ENCODE assay signal across 9 cellular contexts in the genomic region with DNA sequence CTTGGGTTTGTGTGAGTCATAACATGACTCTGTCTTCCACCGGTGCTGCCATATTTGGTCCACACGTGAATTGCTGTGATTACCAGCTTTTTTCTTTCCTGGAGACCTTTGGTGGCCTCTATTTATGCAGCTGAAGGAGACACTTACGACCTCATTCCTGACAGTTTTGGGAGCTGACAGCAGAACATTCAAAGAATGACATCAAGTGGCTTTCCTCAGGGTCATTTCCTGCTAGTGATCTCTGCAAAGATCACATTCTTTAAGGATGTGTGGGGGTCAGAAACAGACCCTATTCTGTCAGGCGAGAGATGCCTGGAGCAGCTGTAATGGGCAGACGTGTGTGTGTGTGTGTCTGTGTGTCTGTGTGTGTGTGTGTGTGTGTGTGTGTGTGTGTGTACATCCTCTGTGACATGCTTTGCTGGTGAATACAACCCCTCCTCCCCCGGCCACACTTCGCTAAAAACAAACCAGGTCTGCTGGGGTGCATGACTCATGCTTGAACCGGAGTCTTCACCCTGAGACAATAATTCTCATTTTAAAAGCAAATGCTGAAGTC.
DNase-seq lines count a peak whose midpoint lies in the region; ATAC-seq and TF ChIP-seq lines count a peak whose summit lies in the region.
"Had no signal": no experiment of that assay in that cellular context is flagged by ENCODE, and none has a peak within 500 bp of the region (broad histone marks: within the 10 kb centered on the region; RNA-seq: fewer than 3 reads in every experiment).

No MANE protein-coding gene starts in this region.

- no peaks in the 10 kb centered on the region for H3K36me3 ChIP-seq in smooth muscle cell (ENCODE audit: low read depth)

- intact Hi-C loops in activated B cell treated with CpG ODN at 0.5 μM for 24 hours (cut with micrococcal nuclease): no loop called here

- peak overlapping the region; percentile 61 for H3K27ac ChIP-seq in smooth muscle cell (ENCODE audit: low read depth)
- H3K27ac ChIP-seq: C4-2B had no signal

- H3K9me3 Mint-ChIP-seq in activated CD8-positive, alpha-beta memory T cell treated with anti-CD3 and anti-CD28 coated beads, Interleukin-2, amount 10 ng/mL, durations not matched to agents 7 days and 5 days (ENCODE audit: low read depth): no peaks in the 10 kb centered on the region
- peaks cover 1% of the 10 kb centered on the region for H3K9me3 Mint-ChIP-seq in activated B cell treated with CpG ODN at 0.5 μM for 24 hours

- no peak overlapping the region for H3K4me3 Mint-ChIP-seq in activated CD8-positive, alpha-beta memory T cell treated with anti-CD3 and anti-CD28 coated beads, Interleukin-2, amount 10 ng/mL, durations not matched to agents 7 days and 5 days
- H3K4me3 Mint-ChIP-seq in activated B cell treated with CpG ODN at 0.5 μM for 24 hours: no peak overlapping the region

- no peak overlapping the region for H3K4me3 ChIP-seq in epithelial cell of proximal tubule (ENCODE audit: low read depth, low read length)
- H3K4me3 ChIP-seq in smooth muscle cell: no peak overlapping the region

- peak overlapping the region; percentile 32 for H3K4me2 ChIP-seq in smooth muscle cell

- no peak overlapping the region for H3K9ac ChIP-seq in smooth muscle cell (ENCODE audit: low read depth)

- peak; percentile 72 for DNase-seq in activated CD8-positive, alpha-beta memory T cell treated with anti-CD3 and anti-CD28 coated beads, Interleukin-2, amount 10 ng/mL, durations not matched to agents 7 days and 5 days
- DNase-seq in activated CD8-positive, alpha-beta memory T cell treated with anti-CD3 and anti-CD28 coated beads for 24 hours: no peak
- no peak for DNase-seq in activated B cell treated with CpG ODN at 0.5 μM for 24 hours
- peak; percentile 61 for DNase-seq in epithelial cell of proximal tubule (ENCODE audit: low read depth)
- DNase-seq in smooth muscle cell (lab: John Stamatoyannopoulos, UW; ENCODE audit: unreplicated experiment): peak; percentile 7
- DNase-seq in NCI-H1417 treated with DMSO at 0.1 percent for 48 hours (lab: John Stamatoyannopoulos, UW): no peak

- H3K27ac Mint-ChIP-seq in activated CD8-positive, alpha-beta memory T cell treated with anti-CD3 and anti-CD28 coated beads, Interleukin-2, amount 10 ng/mL, durations not matched to agents 7 days and 5 days: no peak overlapping the region
- H3K27ac Mint-ChIP-seq in activated B cell treated with CpG ODN at 0.5 μM for 24 hours: no peak overlapping the region

- no peaks in the 10 kb centered on the region for H3K27me3 ChIP-seq in smooth muscle cell (ENCODE audit: low read depth)

- no peaks in the 10 kb centered on the region for H3K9me3 ChIP-seq in smooth muscle cell (replicated peaks; ENCODE audit: low read depth)

- POLR2A ChIA-PET in activated B cell treated with CpG ODN at 0.5 μM for 24 hours (lab: Charles Lee): interaction anchor here (0.6 kb wide), 1 partner anchor 464 kb away, joined by 3 read pairs; no protein-coding TSS in a partner anchor

- TF ChIP-seq CTCF in activated B cell treated with CpG ODN at 0.5 μM for 24 hours (IDR thresholded peaks at IDR 0.05): no peak
- no peak for TF ChIP-seq CTCF in epithelial cell of proximal tubule (conservative IDR thresholded peaks at IDR 0.05; ENCODE audit: low read depth, low read length)
- no peak for TF ChIP-seq CTCF in smooth muscle cell (IDR thresholded peaks at IDR 0.05; ENCODE audit: borderline replicate concordance, insufficient read depth, poor library complexity, severe bottlenecking)

- H3K4me1 Mint-ChIP-seq in activated CD8-positive, alpha-beta memory T cell treated with anti-CD3 and anti-CD28 coated beads, Interleukin-2, amount 10 ng/mL, durations not matched to agents 7 days and 5 days: peaks cover 15% of the 10 kb centered on the region
- no peaks in the 10 kb centered on the region for H3K4me1 Mint-ChIP-seq in activated B cell treated with CpG ODN at 0.5 μM for 24 hours

- CTCF ChIA-PET in activated CD8-positive, alpha-beta memory T cell treated with anti-CD3 and anti-CD28 coated beads, Interleukin-2, amount 10 ng/mL, durations not matched to agents 7 days and 5 days (lab: Charles Lee): interaction anchor here (1.0 to 2.6 kb wide), 4 partner anchors 13 to 953 kb away, joined by 3 to 8 read pairs (median 4); no protein-coding TSS in a partner anchor
- CTCF ChIA-PET in activated B cell treated with CpG ODN at 0.5 μM for 24 hours (lab: Charles Lee): interaction anchor here (1.0 to 4.9 kb wide), 3 partner anchors 370 to 1239 kb away, joined by 3 to 79 read pairs (median 3); no protein-coding TSS in a partner anchor

- no peak overlapping the region for H2AFZ ChIP-seq in smooth muscle cell (ENCODE audit: low read depth)

- H4K20me1 ChIP-seq in smooth muscle cell (ENCODE audit: low read depth): no peaks in the 10 kb centered on the region

- 4% methylated on average over 8 of the region's 8 CpGs for WGBS in smooth muscle cell (ENCODE audit: low lambda C conversion rate)

- peak; percentile 68 for ATAC-seq in activated CD8-positive, alpha-beta memory T cell treated with anti-CD3 and anti-CD28 coated beads, Interleukin-2, amount 10 ng/mL, durations not matched to agents 7 days and 5 days
- ATAC-seq in activated B cell treated with CpG ODN at 0.5 μM for 24 hours (ENCODE audit: low read depth) (peak; percentile 31), GM21723 (IDR thresholded peaks at IDR 0.05; ENCODE audit: unreplicated experiment) (no peak), HG03439 (IDR thresholded peaks at IDR 0.05; ENCODE audit: unreplicated experiment) (no peak)

- H3K36me3 Mint-ChIP-seq in activated CD8-positive, alpha-beta memory T cell treated with anti-CD3 and anti-CD28 coated beads, Interleukin-2, amount 10 ng/mL, durations not matched to agents 7 days and 5 days: no peaks in the 10 kb centered on the region
- no peaks in the 10 kb centered on the region for H3K36me3 Mint-ChIP-seq in activated B cell treated with CpG ODN at 0.5 μM for 24 hours (ENCODE audit: low read depth)

- H3F3A ChIP-seq in smooth muscle cell (ENCODE audit: low read depth): peaks cover 7% of the 10 kb centered on the region

- H3K4me1 ChIP-seq in smooth muscle cell (ENCODE audit: low read depth): peaks cover 26% of the 10 kb centered on the region

- H3K27me3 Mint-ChIP-seq in activated CD8-positive, alpha-beta memory T cell treated with anti-CD3 and anti-CD28 coated beads, Interleukin-2, amount 10 ng/mL, durations not matched to agents 7 days and 5 days: peaks cover 33% of the 10 kb centered on the region
- H3K27me3 Mint-ChIP-seq in activated B cell treated with CpG ODN at 0.5 μM for 24 hours: peaks cover 9% of the 10 kb centered on the region

- no peaks in the 10 kb centered on the region for H3K79me2 ChIP-seq in smooth muscle cell (ENCODE audit: low read depth)

Comparison
In these comparisons a context has a peak if more than half of its experiments do, and no peak if none do; other contexts are left out.
1. DNase-seq: peak in activated CD8-positive, alpha-beta memory T cell treated with anti-CD3 and anti-CD28 coated beads, Interleukin-2, amount 10 ng/mL, durations not matched to agents 7 days and 5 days (single experiment), epithelial cell of proximal tubule (single experiment) and smooth muscle cell (single experiment); none in activated CD8-positive, alpha-beta memory T cell treated with anti-CD3 and anti-CD28 coated beads for 24 hours (single experiment), activated B cell treated with CpG ODN at 0.5 μM for 24 hours (single experiment) and NCI-H1417 treated with DMSO at 0.1 percent for 48 hours (single experiment).
2. ATAC-seq: peak in activated CD8-positive, alpha-beta memory T cell treated with anti-CD3 and anti-CD28 coated beads, Interleukin-2, amount 10 ng/mL, durations not matched to agents 7 days and 5 days (single experiment) and activated B cell treated with CpG ODN at 0.5 μM for 24 hours (single experiment); none in GM21723 (single experiment) and HG03439 (single experiment).